25 cellular contexts compared by ENCODE assay signal in genomic region chr9:80378669-80379293, GRCh38.
A peak's percentile ranks its signal among the peaks of the same experiment; 100 is the strongest.
DNase-seq lines count a peak whose midpoint lies in the region; ATAC-seq and TF ChIP-seq lines count a peak whose summit lies in the region.
"Had no signal": no experiment of that assay in that cellular context is flagged by ENCODE, and none has a peak within 500 bp of the region (broad histone marks: within the 10 kb centered on the region; RNA-seq: fewer than 3 reads in every experiment).

No MANE protein-coding gene starts in this region.

- BruUV-seq in mammary epithelial cell (replicated peaks; lab: Mats Ljungman, UMichigan): no TSS peak
- BruUV-seq in Calu3 (replicated peaks; lab: Mats Ljungman, UMichigan): no TSS peak

- peaks cover 23% of the 10 kb centered on the region for H3K4me1 ChIP-seq in mammary epithelial cell (ENCODE audit: insufficient read depth, low read length)
- H3K4me1 ChIP-seq: gastrocnemius medialis had no signal

- no peaks in the 10 kb centered on the region for H3K36me3 ChIP-seq in mammary epithelial cell (ENCODE audit: insufficient read depth, low read length)
- H3K36me3 ChIP-seq: gastrocnemius medialis, upper lobe of right lung had no signal

- intact Hi-C loops in mammary epithelial cell (cut with micrococcal nuclease) (no loop called here), Calu3 (cut with micrococcal nuclease; ENCODE audit: unreplicated experiment) (no loop called here)

- no peaks in the 10 kb centered on the region for H3K79me2 ChIP-seq in mammary epithelial cell (ENCODE audit: insufficient read depth, low read length)

- CTCF ChIA-PET in mammary epithelial cell (lab: Charles Lee; ENCODE audit: low non-redundant PET): no interaction called here
- CTCF ChIA-PET in Calu3 (lab: Charles Lee): no interaction called here

- no peaks in the 10 kb centered on the region for H4K20me1 ChIP-seq in mammary epithelial cell (ENCODE audit: insufficient read depth, low read length)

- no peaks in the 10 kb centered on the region for H3K27me3 ChIP-seq in mammary epithelial cell (ENCODE audit: insufficient read depth, low read length)
- H3K27me3 ChIP-seq: gastrocnemius medialis, upper lobe of right lung had no signal

- no peaks in the 10 kb centered on the region for H3K36me3 Mint-ChIP-seq in Calu3 (ENCODE audit: insufficient read depth, unreplicated experiment)
- H3K36me3 Mint-ChIP-seq: CD14-positive monocyte; stimulated activated effector memory CD8-positive, alpha-beta T cell treated with anti-CD3 and anti-CD28 coated beads, Interleukin-12 subunit alpha, Interleukin-12 subunit beta, amount 100 ng/mL, for 72 hours had no signal

- ATAC-seq in HG03354 (IDR thresholded peaks at IDR 0.05; ENCODE audit: poor library complexity, severe bottlenecking, unreplicated experiment): no peak
- ATAC-seq: activated naive CD8-positive, alpha-beta T cell treated with anti-CD3 and anti-CD28 coated beads, Interleukin-2, amount 50 U/mL, for 24 hours; activated T-cell treated with anti-CD3 and anti-CD28 coated beads, Interleukin-2, amount 50 U/mL, for 72 hours; gastrocnemius medialis; stimulated activated effector memory CD8-positive, alpha-beta T cell treated with anti-CD3 and anti-CD28 coated beads, Interleukin-12 subunit alpha, Interleukin-12 subunit beta, amount 100 ng/mL, for 72 hours; upper lobe of right lung had no signal

- TF ChIP-seq CTCF in mammary epithelial cell (conservative IDR thresholded peaks at IDR 0.05 in 1 of 2, IDR thresholded peaks at IDR 0.05 in 1 of 2; ENCODE audit: extremely low read depth in 1 of 2, insufficient read depth in 1 of 2, low read depth in 1 of 2, low read length in 2 of 2) (no peak), Calu3 (IDR thresholded peaks at IDR 0.05; ENCODE audit: unreplicated experiment) (no peak)

- H3K4me3 ChIP-seq in mammary epithelial cell (replicated peaks in 1 of 3; ENCODE audit: insufficient read depth in 1 of 3, low read depth in 2 of 3, low read length in 3 of 3): no peak overlapping the region
- H3K4me3 ChIP-seq: gastrocnemius medialis, upper lobe of right lung had no signal

- no peak overlapping the region for H3K9ac ChIP-seq in mammary epithelial cell (ENCODE audit: insufficient read depth, low read length)

- peaks cover 2% of the 10 kb centered on the region for H3K9me3 Mint-ChIP-seq in Calu3 (ENCODE audit: low read depth, unreplicated experiment)
- H3K9me3 Mint-ChIP-seq: activated B cell treated with CpG ODN at 0.5 μM for 24 hours; activated T-cell treated with anti-CD3 and anti-CD28 coated beads, Interleukin-2, amount 50 U/mL, for 72 hours; central memory CD8-positive, alpha-beta T cell; endodermal cell; nephron progenitor cell had no signal

- DNase-seq in NCI-H2171 treated with DMSO at 0.1 percent for 48 hours (lab: John Stamatoyannopoulos, UW): peak; percentile 12
- no peak for DNase-seq in NCI-H2171 (lab: John Stamatoyannopoulos, UW)
- DNase-seq in mammary epithelial cell: peak; percentile 89
- peak; percentile 38 for DNase-seq in inferior parietal cortex (ENCODE audit: extremely low spot score)
- DNase-seq in NCI-H82 (lab: John Stamatoyannopoulos, UW): no peak
- no peak for DNase-seq in NCI-H1930 (lab: John Stamatoyannopoulos, UW)
- no peak for DNase-seq in Calu3
- DNase-seq: 8988T; activated B cell treated with CpG ODN at 0.5 μM for 24 hours; activated CD4-positive, alpha-beta T cell treated with anti-CD3 and anti-CD28 coated beads, Interleukin-2, amount 50 U/mL, for 4 hours; activated naive CD8-positive, alpha-beta T cell treated with anti-CD3 and anti-CD28 coated beads, Interleukin-2, amount 50 U/mL, for 24 hours; activated T-cell treated with anti-CD3 and anti-CD28 coated beads, Interleukin-2, amount 50 U/mL, for 72 hours; dermis blood vessel endothelial cell; endodermal cell; gastrocnemius medialis; Karpas-422; NCI-H510A; nephron progenitor cell; stimulated activated CD4-positive, alpha-beta T cell treated with anti-CD3 and anti-CD28 coated beads, Interleukin-15, amount 100 ng/mL, for 24 hours; T-helper 1 cell; upper lobe of right lung had no signal

- H3K4me3 Mint-ChIP-seq in Calu3 (ENCODE audit: low read depth, unreplicated experiment): no peak overlapping the region
- H3K4me3 Mint-ChIP-seq: activated B cell treated with CpG ODN at 0.5 μM for 24 hours; activated naive CD8-positive, alpha-beta T cell treated with anti-CD3 and anti-CD28 coated beads, Interleukin-2, amount 50 U/mL, for 24 hours; activated T-cell treated with anti-CD3 and anti-CD28 coated beads, Interleukin-2, amount 50 U/mL, for 72 hours; CD14-positive monocyte; central memory CD8-positive, alpha-beta T cell; endodermal cell; nephron progenitor cell; stimulated activated effector memory CD8-positive, alpha-beta T cell treated with anti-CD3 and anti-CD28 coated beads, Interleukin-12 subunit alpha, Interleukin-12 subunit beta, amount 100 ng/mL, for 72 hours had no signal

- dilution Hi-C loops in mammary epithelial cell (cut with HindIII; ENCODE audit: low sequenced_read_pairs): no loop called here

- WGBS in mammary epithelial cell (ENCODE audit: low coverage, missing lambda C conversion rate): 4% methylated on average over 5 of the region's 5 CpGs

- peak overlapping the region; percentile 20 for H2AFZ ChIP-seq in mammary epithelial cell (ENCODE audit: low read depth, low read length)

- H3K9me3 ChIP-seq in mammary epithelial cell (replicated peaks; ENCODE audit: insufficient read depth, low read length): no peaks in the 10 kb centered on the region
- H3K9me3 ChIP-seq: gastrocnemius medialis, upper lobe of right lung had no signal

- in situ Hi-C loops in mammary epithelial cell (cut with MboI; ENCODE audit: low sequenced_read_pairs in 2 of 2): no loop called here

- no peaks in the 10 kb centered on the region for H3K27me3 Mint-ChIP-seq in Calu3 (ENCODE audit: unreplicated experiment)
- H3K27me3 Mint-ChIP-seq: activated B cell treated with CpG ODN at 0.5 μM for 24 hours; activated naive CD8-positive, alpha-beta T cell treated with anti-CD3 and anti-CD28 coated beads, Interleukin-2, amount 50 U/mL, for 24 hours; central memory CD8-positive, alpha-beta T cell had no signal

- peak overlapping the region; percentile 67 for H3K4me2 ChIP-seq in mammary epithelial cell (ENCODE audit: insufficient read depth, low read depth, low read length)

- no peak overlapping the region for H3K27ac Mint-ChIP-seq in Calu3 (ENCODE audit: unreplicated experiment)
- H3K27ac Mint-ChIP-seq: activated B cell treated with CpG ODN at 0.5 μM for 24 hours; activated naive CD8-positive, alpha-beta T cell treated with anti-CD3 and anti-CD28 coated beads, Interleukin-2, amount 50 U/mL, for 24 hours; activated T-cell treated with anti-CD3 and anti-CD28 coated beads, Interleukin-2, amount 50 U/mL, for 72 hours; CD14-positive monocyte; endodermal cell; nephron progenitor cell; stimulated activated effector memory CD8-positive, alpha-beta T cell treated with anti-CD3 and anti-CD28 coated beads, Interleukin-12 subunit alpha, Interleukin-12 subunit beta, amount 100 ng/mL, for 72 hours had no signal

- H3K27ac ChIP-seq in mammary epithelial cell (ENCODE audit: insufficient read depth, low read depth, low read length): no peak overlapping the region
- H3K27ac ChIP-seq: gastrocnemius medialis, upper lobe of right lung had no signal

- H3K4me1 Mint-ChIP-seq in Calu3 (ENCODE audit: low read depth, unreplicated experiment): no peaks in the 10 kb centered on the region
- H3K4me1 Mint-ChIP-seq: activated naive CD8-positive, alpha-beta T cell treated with anti-CD3 and anti-CD28 coated beads, Interleukin-2, amount 50 U/mL, for 24 hours; CD14-positive monocyte; central memory CD8-positive, alpha-beta T cell; stimulated activated effector memory CD8-positive, alpha-beta T cell treated with anti-CD3 and anti-CD28 coated beads, Interleukin-12 subunit alpha, Interleukin-12 subunit beta, amount 100 ng/mL, for 72 hours had no signal

Comparison
In these comparisons a context has a peak if more than half of its experiments do, and no peak if none do; other contexts are left out.
1. DNase-seq: peak in NCI-H2171 treated with DMSO at 0.1 percent for 48 hours (single experiment), mammary epithelial cell (single experiment) and inferior parietal cortex (single experiment); none in NCI-H2171 (single experiment), NCI-H82 (single experiment), NCI-H1930 (0 of 2) and Calu3 (single experiment).